In the genomic region with DNA sequence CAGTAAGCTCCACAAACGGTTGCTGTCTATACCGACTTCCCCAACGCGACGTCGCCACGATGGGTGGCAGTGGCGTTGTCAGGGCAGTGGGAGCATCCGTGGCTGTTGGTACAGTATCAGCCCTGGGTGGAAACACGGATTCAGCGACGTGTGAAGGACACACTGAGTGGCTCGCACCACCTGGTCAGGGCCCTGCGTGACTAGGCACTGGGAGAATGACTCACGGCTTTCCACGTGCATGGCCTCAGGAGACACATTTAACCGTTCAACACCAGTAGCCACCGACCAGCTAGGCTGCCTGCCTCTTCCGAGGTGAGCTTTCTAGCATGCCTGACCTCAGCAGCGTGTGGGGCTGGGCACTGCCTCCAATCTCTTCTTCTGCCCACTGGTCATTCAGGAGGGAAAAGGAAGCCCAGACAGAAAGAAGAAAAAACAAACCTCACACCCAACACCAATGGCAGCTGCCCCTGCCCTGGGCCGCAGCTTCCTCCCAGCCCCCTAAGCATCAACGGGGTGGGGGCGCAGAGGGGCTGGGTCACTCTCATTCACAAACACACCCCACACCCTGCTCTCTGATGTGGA, we compare ENCODE assay signal across 8 cellular contexts. TPM values are rescaled to one million over a fixed set of nuclear protein-coding genes. Genes with fewer than 3 reads are reported as not detected.
DNase-seq lines count a peak whose midpoint lies in the region; ATAC-seq and TF ChIP-seq lines count a peak whose summit lies in the region.

No MANE protein-coding gene starts in this region.

- H4K20me1 ChIP-seq in neural cell (ENCODE audit: insufficient read depth) = no peaks in the 10 kb centered on the region

- TF ChIP-seq CTCF in esophagus muscularis mucosa (IDR thresholded peaks at IDR 0.05) (no peak), neural cell (IDR thresholded peaks at IDR 0.05; ENCODE audit: poor library complexity, severe bottlenecking) (no peak)

- no peaks in the 10 kb centered on the region for H3K79me2 ChIP-seq in neural cell (replicated peaks; ENCODE audit: insufficient read depth, low read length)

- peak; percentile 80 for DNase-seq in activated effector memory CD4-positive, alpha-beta T cell treated with anti-CD3 and anti-CD28 coated beads, Interleukin-2, amount 50 U/mL, for 16 hours
- no peak for DNase-seq in activated effector memory CD4-positive, alpha-beta T cell treated with Interleukin-2 at 50 U/mL for 16 hours
- peak; percentile 46 to 58 for DNase-seq in activated CD4-positive, alpha-beta T cell treated with anti-CD3 and anti-CD28 coated beads, Interleukin-2, amount 50 U/mL, for 48 hours
- no peak for DNase-seq in esophagus muscularis mucosa (ENCODE audit: extremely low spot score)
- no peak for DNase-seq in NCI-H524 (lab: John Stamatoyannopoulos, UW)
- no peak for DNase-seq in 8988T

- TF ChIP-seq RAD21 in neural cell (conservative IDR thresholded peaks at IDR 0.05) = no peak

- TF ChIP-seq EP300 in esophagus muscularis mucosa (IDR thresholded peaks at IDR 0.05) (peak; percentile 75), neural cell (conservative IDR thresholded peaks at IDR 0.05; ENCODE audit: poor library complexity, severe bottlenecking) (no peak)

- H3K4me1 ChIP-seq in esophagus muscularis mucosa = peaks cover 100% of the 10 kb centered on the region in 4 donors

- H2AFZ ChIP-seq in neural cell (ENCODE audit: low read depth, low read length) = no peak overlapping the region

- 19% methylated on average over 13 of the region's 23 CpGs for WGBS in esophagus muscularis mucosa

- H3K4me2 ChIP-seq in neural cell (ENCODE audit: low read length) = no peak overlapping the region

- intact Hi-C loops in esophagus muscularis mucosa (cut with DNase I) = loop anchor here (5.0 kb wide), 2 partner anchors 44 to 139 kb away; no protein-coding TSS in a partner anchor

- H3K27me3 ChIP-seq in esophagus muscularis mucosa = no peaks in the 10 kb centered on the region
- H3K27me3 ChIP-seq in neural cell (ENCODE audit: insufficient read depth, low read depth, low read length) = no peaks in the 10 kb centered on the region

- TF ChIP-seq POLR2A in esophagus muscularis mucosa (IDR thresholded peaks at IDR 0.05; ENCODE audit: low read depth) = no peak

- H3K9ac ChIP-seq in neural cell (ENCODE audit: low read length) = peak overlapping the region; percentile 69

- ATAC-seq in GM21360 (IDR thresholded peaks at IDR 0.05; ENCODE audit: unreplicated experiment) = no peak

- H3K9me2 ChIP-seq in neural cell (ENCODE audit: insufficient read depth, low read length) = no peaks in the 10 kb centered on the region

- peaks cover 0 to 43% (median 33%) of the 10 kb centered on the region in 4 donors for H3K36me3 ChIP-seq in esophagus muscularis mucosa
- no peaks in the 10 kb centered on the region for H3K36me3 ChIP-seq in neural cell (ENCODE audit: insufficient read depth, low read length)

- no peaks in the 10 kb centered on the region for H3F3A ChIP-seq in neural cell (ENCODE audit: insufficient read depth, low read length, poor library complexity, severe bottlenecking)

- no peaks in the 10 kb centered on the region for H3K9me3 ChIP-seq in esophagus muscularis mucosa
- no peaks in the 10 kb centered on the region for H3K9me3 ChIP-seq in neural cell (ENCODE audit: low read length)

- peak overlapping the region; percentile 95 to 100 (median 98) for H3K27ac ChIP-seq in esophagus muscularis mucosa (replicated peaks in 1 of 4)
- peak overlapping the region; percentile 72 for H3K27ac ChIP-seq in neural cell (ENCODE audit: low read length)

- H3K4me3 ChIP-seq in esophagus muscularis mucosa (peak overlapping the region; percentile 20 to 36 (median 32)), neural cell (ENCODE audit: low read length) (peak overlapping the region; percentile 27)

TF ChIP-seq in neural cell, 6 proteins besides CTCF, POLR2A, EP300 and RAD21:
- TF ChIP-seq TAF1 (IDR thresholded peaks at IDR 0.05; ENCODE audit: low read depth) (no peak), POLR2AphosphoS5 (IDR thresholded peaks at IDR 0.05) (no peak), MXI1 (conservative IDR thresholded peaks at IDR 0.05; ENCODE audit: poor library complexity, severe bottlenecking) (no peak), EZH2 (IDR thresholded peaks at IDR 0.05; ENCODE audit: borderline replicate concordance, insufficient read depth, low read length, poor library complexity, severe bottlenecking) (no peak), SMC3 (conservative IDR thresholded peaks at IDR 0.05; ENCODE audit: poor library complexity) (no peak)
- TF ChIP-seq, protein P1, sequence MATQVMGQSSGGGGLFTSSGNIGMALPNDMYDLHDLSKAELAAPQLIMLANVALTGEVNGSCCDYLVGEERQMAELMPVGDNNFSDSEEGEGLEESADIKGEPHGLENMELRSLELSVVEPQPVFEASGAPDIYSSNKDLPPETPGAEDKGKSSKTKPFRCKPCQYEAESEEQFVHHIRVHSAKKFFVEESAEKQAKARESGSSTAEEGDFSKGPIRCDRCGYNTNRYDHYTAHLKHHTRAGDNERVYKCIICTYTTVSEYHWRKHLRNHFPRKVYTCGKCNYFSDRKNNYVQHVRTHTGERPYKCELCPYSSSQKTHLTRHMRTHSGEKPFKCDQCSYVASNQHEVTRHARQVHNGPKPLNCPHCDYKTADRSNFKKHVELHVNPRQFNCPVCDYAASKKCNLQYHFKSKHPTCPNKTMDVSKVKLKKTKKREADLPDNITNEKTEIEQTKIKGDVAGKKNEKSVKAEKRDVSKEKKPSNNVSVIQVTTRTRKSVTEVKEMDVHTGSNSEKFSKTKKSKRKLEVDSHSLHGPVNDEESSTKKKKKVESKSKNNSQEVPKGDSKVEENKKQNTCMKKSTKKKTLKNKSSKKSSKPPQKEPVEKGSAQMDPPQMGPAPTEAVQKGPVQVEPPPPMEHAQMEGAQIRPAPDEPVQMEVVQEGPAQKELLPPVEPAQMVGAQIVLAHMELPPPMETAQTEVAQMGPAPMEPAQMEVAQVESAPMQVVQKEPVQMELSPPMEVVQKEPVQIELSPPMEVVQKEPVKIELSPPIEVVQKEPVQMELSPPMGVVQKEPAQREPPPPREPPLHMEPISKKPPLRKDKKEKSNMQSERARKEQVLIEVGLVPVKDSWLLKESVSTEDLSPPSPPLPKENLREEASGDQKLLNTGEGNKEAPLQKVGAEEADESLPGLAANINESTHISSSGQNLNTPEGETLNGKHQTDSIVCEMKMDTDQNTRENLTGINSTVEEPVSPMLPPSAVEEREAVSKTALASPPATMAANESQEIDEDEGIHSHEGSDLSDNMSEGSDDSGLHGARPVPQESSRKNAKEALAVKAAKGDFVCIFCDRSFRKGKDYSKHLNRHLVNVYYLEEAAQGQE (IDR thresholded peaks at IDR 0.05; ENCODE audit: borderline replicate concordance) = no peak
TF ChIP-seq in neural cell: peak in this region for 0.

RNA-seq across cellular contexts. Expression of gene MYH9, which starts 59.0 kb away (rescaled TPM):
- 100 to 1,000 TPM; 241 to 387 (median 358) TPM for total RNA-seq in esophagus muscularis mucosa
- polyA plus RNA-seq in neural cell = 7.1 and 8.1 TPM in 2 replicates
- 33.8 and 36.3 TPM in 2 replicates for polyA minus RNA-seq in neural cell

Comparison
In these comparisons a context has a peak if more than half of its experiments do, and no peak if none do; other contexts are left out.
1. DNase-seq: peak in activated effector memory CD4-positive, alpha-beta T cell treated with anti-CD3 and anti-CD28 coated beads, Interleukin-2, amount 50 U/mL, for 16 hours (single experiment) and activated CD4-positive, alpha-beta T cell treated with anti-CD3 and anti-CD28 coated beads, Interleukin-2, amount 50 U/mL, for 48 hours (2 of 2); none in activated effector memory CD4-positive, alpha-beta T cell treated with Interleukin-2 at 50 U/mL for 16 hours (single experiment), esophagus muscularis mucosa (single experiment), NCI-H524 (0 of 2) and 8988T (single experiment).